In the genomic region with DNA sequence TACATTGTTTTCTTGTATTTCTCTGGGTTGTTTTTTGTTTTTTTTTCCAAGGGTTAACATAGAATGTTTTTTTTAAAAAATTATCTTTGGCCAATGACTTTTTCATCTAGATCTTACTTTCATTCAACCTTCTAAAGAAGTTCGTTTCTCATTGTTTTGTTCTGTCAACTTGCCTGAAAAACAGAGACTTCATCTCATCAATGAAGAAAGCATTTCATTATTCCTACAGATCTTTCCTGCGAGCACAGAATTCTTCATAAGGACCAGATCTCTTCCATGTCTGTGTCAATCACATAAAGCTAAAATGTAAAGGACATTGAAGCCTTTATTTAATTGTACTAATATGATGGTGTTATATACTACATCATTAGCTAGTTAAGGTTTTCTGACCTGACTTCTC, we compare ENCODE assay signal across 17 cellular contexts. TPM values are rescaled to one million over a fixed set of nuclear protein-coding genes. Genes with fewer than 3 reads are reported as not detected.
DNase-seq lines count a peak whose midpoint lies in the region; ATAC-seq and TF ChIP-seq lines count a peak whose summit lies in the region.
"Had no signal": no experiment of that assay in that cellular context is flagged by ENCODE, and none has a peak within 500 bp of the region (broad histone marks: within the 10 kb centered on the region; RNA-seq: fewer than 3 reads in every experiment).

No MANE protein-coding gene starts in this region.

- H3K4me2 ChIP-seq in neural progenitor cell: no peak overlapping the region

- no peak for DNase-seq in activated T-cell treated with anti-CD3 and anti-CD28 coated beads, Interleukin-2, amount 50 U/mL, for 24 hours
- DNase-seq in activated T-cell treated with anti-CD3 and anti-CD28 coated beads, Interleukin-2, amount 50 U/mL, for 4 hours: no peak
- DNase-seq in immature natural killer cell (no peak), neural progenitor cell (ENCODE audit: low spot score) (no peak), omental fat pad (ENCODE audit: low spot score) (no peak), GM13977 (ENCODE audit: low spot score) (no peak), type B pancreatic cell (ENCODE audit: extremely low spot score, unreplicated experiment) (no peak)
- DNase-seq: AML-193, DMS79, KG1, NCI-H187, NCI-H2107, NCI-H510A, NCI-H774 had no signal

- peak overlapping the region; percentile 35 for H3K27ac Mint-ChIP-seq in activated T-cell treated with anti-CD3 and anti-CD28 coated beads, Interleukin-2, amount 50 U/mL, for 24 hours
- peak overlapping the region; percentile 16 for H3K27ac Mint-ChIP-seq in activated T-helper 17 cell treated with anti-CD3 and anti-CD28 coated beads, Interleukin-2, amount 50 U/mL, for 72 hours
- peak overlapping the region in 4 of 6 donors; percentile 1 to 37 (median 11) for H3K27ac Mint-ChIP-seq in immature natural killer cell
- no peak overlapping the region for H3K27ac Mint-ChIP-seq in neural progenitor cell
- H3K27ac Mint-ChIP-seq in type B pancreatic cell: no peak overlapping the region
- H3K27ac Mint-ChIP-seq: CD14-positive monocyte had no signal

- H3K4me3 ChIP-seq in neural progenitor cell: no peak overlapping the region

- peak overlapping the region; percentile 76 for H3K27ac ChIP-seq in neural progenitor cell
- H3K27ac ChIP-seq: 22Rv1 had no signal

- no peaks in the 10 kb centered on the region for H3K27me3 Mint-ChIP-seq in activated T-cell treated with anti-CD3 and anti-CD28 coated beads, Interleukin-2, amount 50 U/mL, for 24 hours
- no peaks in the 10 kb centered on the region for H3K27me3 Mint-ChIP-seq in activated T-cell treated with anti-CD3 and anti-CD28 coated beads, Interleukin-2, amount 50 U/mL, for 4 hours (ENCODE audit: low read depth)
- H3K27me3 Mint-ChIP-seq in activated T-helper 17 cell treated with anti-CD3 and anti-CD28 coated beads, Interleukin-2, amount 50 U/mL, for 72 hours: no peaks in the 10 kb centered on the region
- H3K27me3 Mint-ChIP-seq in immature natural killer cell (ENCODE audit: low read depth in 3 of 3) (peaks cover 0 to 6% (median 0%) of the 10 kb centered on the region in 3 donors), neural progenitor cell (ENCODE audit: insufficient read depth, low read depth) (peaks cover 3% of the 10 kb centered on the region), type B pancreatic cell (no peaks in the 10 kb centered on the region)

- H3K9me3 Mint-ChIP-seq in activated T-cell treated with anti-CD3 and anti-CD28 coated beads, Interleukin-2, amount 50 U/mL, for 24 hours: no peaks in the 10 kb centered on the region
- H3K9me3 Mint-ChIP-seq in activated T-cell treated with anti-CD3 and anti-CD28 coated beads, Interleukin-2, amount 50 U/mL, for 4 hours: no peaks in the 10 kb centered on the region
- no peaks in the 10 kb centered on the region for H3K9me3 Mint-ChIP-seq in activated T-helper 17 cell treated with anti-CD3 and anti-CD28 coated beads, Interleukin-2, amount 50 U/mL, for 72 hours
- H3K9me3 Mint-ChIP-seq in immature natural killer cell (no peaks in the 10 kb centered on the region), neural progenitor cell (no peaks in the 10 kb centered on the region), type B pancreatic cell (no peaks in the 10 kb centered on the region)

- no peaks in the 10 kb centered on the region for H3K79me2 ChIP-seq in neural progenitor cell (ENCODE audit: low read depth)

- H3K36me3 ChIP-seq in neural progenitor cell: peaks cover 9% of the 10 kb centered on the region

- peaks cover 55% of the 10 kb centered on the region for H3K36me3 Mint-ChIP-seq in activated T-cell treated with anti-CD3 and anti-CD28 coated beads, Interleukin-2, amount 50 U/mL, for 24 hours (ENCODE audit: low read depth)
- H3K36me3 Mint-ChIP-seq in activated T-cell treated with anti-CD3 and anti-CD28 coated beads, Interleukin-2, amount 50 U/mL, for 4 hours (ENCODE audit: insufficient read depth): peaks cover 13% of the 10 kb centered on the region
- H3K36me3 Mint-ChIP-seq in activated T-helper 17 cell treated with anti-CD3 and anti-CD28 coated beads, Interleukin-2, amount 50 U/mL, for 72 hours (ENCODE audit: low read depth): peaks cover 71% of the 10 kb centered on the region
- H3K36me3 Mint-ChIP-seq in immature natural killer cell (peaks cover 0 to 21% (median 4%) of the 10 kb centered on the region in 3 donors), neural progenitor cell (peaks cover 7% of the 10 kb centered on the region), type B pancreatic cell (peaks cover 4% of the 10 kb centered on the region)

- no peak for ATAC-seq in activated T-cell treated with anti-CD3 and anti-CD28 coated beads, Interleukin-2, amount 50 U/mL, for 4 hours
- no peak for ATAC-seq in activated T-helper 17 cell treated with anti-CD3 and anti-CD28 coated beads, Interleukin-2, amount 50 U/mL, for 72 hours (replicated peaks)
- no peak for ATAC-seq in omental fat pad (ENCODE audit: low FRiP score)

- peaks cover 7% of the 10 kb centered on the region for H4K20me1 ChIP-seq in neural progenitor cell (ENCODE audit: low read depth)

- in situ Hi-C loops in GM13977 (cut with MboI; ENCODE audit: low pct_unique_long_range_greater_than_20kb, low sequenced_read_pairs, unreplicated experiment): no loop called here

- H3K9ac ChIP-seq in neural progenitor cell: no peak overlapping the region

- H3K4me3 Mint-ChIP-seq in activated T-cell treated with anti-CD3 and anti-CD28 coated beads, Interleukin-2, amount 50 U/mL, for 24 hours: no peak overlapping the region
- H3K4me3 Mint-ChIP-seq in activated T-cell treated with anti-CD3 and anti-CD28 coated beads, Interleukin-2, amount 50 U/mL, for 4 hours: no peak overlapping the region
- no peak overlapping the region for H3K4me3 Mint-ChIP-seq in activated T-helper 17 cell treated with anti-CD3 and anti-CD28 coated beads, Interleukin-2, amount 50 U/mL, for 72 hours
- H3K4me3 Mint-ChIP-seq in immature natural killer cell: no peak overlapping the region
- H3K4me3 Mint-ChIP-seq in neural progenitor cell: no peak overlapping the region
- no peak overlapping the region for H3K4me3 Mint-ChIP-seq in type B pancreatic cell
- H3K4me3 Mint-ChIP-seq: CD14-positive monocyte had no signal

- H3K4me1 ChIP-seq in neural progenitor cell: no peaks in the 10 kb centered on the region

- TF ChIP-seq CTCF in neural progenitor cell (IDR thresholded peaks at IDR 0.05): no peak
- no peak for TF ChIP-seq CTCF in omental fat pad (IDR thresholded peaks at IDR 0.05)
- TF ChIP-seq CTCF in GM13977 (IDR thresholded peaks at IDR 0.05; ENCODE audit: extremely low read depth, insufficient read depth, missing control alignments): no peak
- no peak for TF ChIP-seq CTCF in type B pancreatic cell (conservative IDR thresholded peaks at IDR 0.05)

- H3F3A ChIP-seq in neural progenitor cell (ENCODE audit: low read depth): peaks cover 54% of the 10 kb centered on the region

- H2AFZ ChIP-seq in neural progenitor cell (replicated peaks): no peak overlapping the region

- no peaks in the 10 kb centered on the region for H3K9me3 ChIP-seq in neural progenitor cell (ENCODE audit: low read depth)

- no peaks in the 10 kb centered on the region for H3K27me3 ChIP-seq in neural progenitor cell

- H3K4me1 Mint-ChIP-seq in activated T-cell treated with anti-CD3 and anti-CD28 coated beads, Interleukin-2, amount 50 U/mL, for 24 hours (ENCODE audit: low read depth): peaks cover 8% of the 10 kb centered on the region
- peaks cover 6% of the 10 kb centered on the region for H3K4me1 Mint-ChIP-seq in activated T-cell treated with anti-CD3 and anti-CD28 coated beads, Interleukin-2, amount 50 U/mL, for 4 hours (ENCODE audit: low read depth)
- H3K4me1 Mint-ChIP-seq in activated T-helper 17 cell treated with anti-CD3 and anti-CD28 coated beads, Interleukin-2, amount 50 U/mL, for 72 hours: peaks cover 9% of the 10 kb centered on the region
- peaks cover 0 to 13% of the 10 kb centered on the region in 2 donors for H3K4me1 Mint-ChIP-seq in immature natural killer cell
- no peaks in the 10 kb centered on the region for H3K4me1 Mint-ChIP-seq in neural progenitor cell
- no peaks in the 10 kb centered on the region for H3K4me1 Mint-ChIP-seq in type B pancreatic cell (ENCODE audit: unreplicated experiment)
- H3K4me1 Mint-ChIP-seq: CD14-positive monocyte had no signal

RNA-seq across cellular contexts. Expression of a gene that starts 9.7 kb away (rescaled TPM):
- 100 to 1,000 TPM; 197 to 214 (median 201) TPM for total RNA-seq in activated T-cell treated with anti-CD3 and anti-CD28 coated beads, Interleukin-2, amount 50 U/mL, for 4 hours
- total RNA-seq in activated T-helper 17 cell treated with anti-CD3 and anti-CD28 coated beads, Interleukin-2, amount 50 U/mL, for 72 hours: 10 to 100 TPM; 43.5 to 99.1 TPM
- 10 to 100 TPM; 16.8 to 21.0 (median 19.4) TPM for polyA plus RNA-seq in immature natural killer cell
- total RNA-seq in neural progenitor cell (ENCODE audit: low replicate concordance) (43.8 and 76.2 TPM in 2 replicates), omental fat pad (100 to 1,000 TPM in 1 of 4 donors, 10 to 100 TPM in 3; 45.0 to 155 (median 53.8) TPM), type B pancreatic cell (ENCODE audit: low replicate concordance) (60.9 and 91.1 TPM in 2 replicates)

Comparison
In these comparisons a context has a peak if more than half of its experiments do, and no peak if none do; other contexts are left out.
1. H3K27ac Mint-ChIP-seq: peak in activated T-cell treated with anti-CD3 and anti-CD28 coated beads, Interleukin-2, amount 50 U/mL, for 24 hours (single experiment), activated T-helper 17 cell treated with anti-CD3 and anti-CD28 coated beads, Interleukin-2, amount 50 U/mL, for 72 hours (single experiment) and immature natural killer cell (4 of 6); none in neural progenitor cell (single experiment) and type B pancreatic cell (single experiment).